Comparison of ENCODE assay signal across 23 cellular contexts in genomic region chr2:86686460-86686859, GRCh38. TPM values are rescaled to one million over a fixed set of nuclear protein-coding genes. Genes with fewer than 3 reads are reported as not detected.
DNase-seq lines count a peak whose midpoint lies in the region; ATAC-seq, FAIRE-seq and TF ChIP-seq lines count a peak whose summit lies in the region.
"Had no signal": no experiment of that assay in that cellular context is flagged by ENCODE, and none has a peak within 500 bp of the region (broad histone marks: within the 10 kb centered on the region; RNA-seq: fewer than 3 reads in every experiment).

No MANE protein-coding gene starts in this region.

- H3K4me1 ChIP-seq in A549 (no peaks in the 10 kb centered on the region), ascending aorta (no peaks in the 10 kb centered on the region)
- H3K4me1 ChIP-seq: BE2C; BLaER1 treated with 17β-estradiol and CSF1 and Interleukin-3, amounts not matched to agents 10 nM and 100 nM had no signal

- TF ChIP-seq CTCF in A549 (IDR thresholded peaks at IDR 0.05) (no peak), ascending aorta (IDR thresholded peaks at IDR 0.05) (no peak)

- ATAC-seq in A549 = no peak
- ATAC-seq in HG03097 (IDR thresholded peaks at IDR 0.05; ENCODE audit: low FRiP score, unreplicated experiment) = no peak
- ATAC-seq: GM12878, GM23338, HCT116 had no signal

- TF ChIP-seq EP300 in A549 (IDR thresholded peaks at IDR 0.05) = no peak

- no peaks in the 10 kb centered on the region for H3K36me3 ChIP-seq in ascending aorta
- H3K36me3 ChIP-seq: BE2C had no signal

- 81% methylated on average over 5 of the region's 5 CpGs for WGBS in A549 (ENCODE audit: missing lambda C conversion rate)

- no peak for TF ChIP-seq RAD21 in A549 (conservative IDR thresholded peaks at IDR 0.05 in 1 of 2, IDR thresholded peaks at IDR 0.05 in 1 of 2)

- DNase-seq in A549 (ENCODE audit: low read depth in 1 of 2, low spot score in 1 of 2) = no peak
- no peak for DNase-seq in stimulated activated CD4-positive, alpha-beta T cell treated with anti-CD3 and anti-CD28 coated beads, Interleukin-12 subunit alpha, Interleukin-12 subunit beta, amount 100 ng/mL, for 4 hours
- DNase-seq in ascending aorta (ENCODE audit: low spot score in 2 of 2) = no peak
- DNase-seq: ACHN; AML-193; BE2C; CD4-positive, alpha-beta T cell; CD8-positive, alpha-beta memory T cell; DMS 273 treated with DMSO at 0.1 percent for 48 hours; DMS79; EL; GDM1; H9; HFFc6 had no signal

- POLR2A ChIA-PET in A549 (lab: Yijun Ruan, JAX) = no interaction called here

- H3K27ac ChIP-seq in A549 (no peak overlapping the region), angular gyrus (ENCODE audit: low read depth, low read length) (peak overlapping the region; percentile 86), layer of hippocampus (ENCODE audit: low read depth, low read length) (peak overlapping the region; percentile 38), ascending aorta (no peak overlapping the region)
- H3K27ac ChIP-seq: BLaER1 treated with 17β-estradiol and CSF1 and Interleukin-3, amounts not matched to agents 10 nM and 100 nM had no signal

- FAIRE-seq in A549 (lab: Jason Lieb, UNC) = no peak
- FAIRE-seq: D721Med, GM12878, GM19239 had no signal

- H3K27me3 ChIP-seq in layer of hippocampus (ENCODE audit: control insufficient read depth, insufficient read depth, low read length) (no peaks in the 10 kb centered on the region), ascending aorta (no peaks in the 10 kb centered on the region)
- H3K27me3 ChIP-seq: BE2C; BLaER1 treated with 17β-estradiol and CSF1 and Interleukin-3, amounts not matched to agents 10 nM and 100 nM had no signal

- H3K9me3 ChIP-seq in A549 = peaks cover 3% of the 10 kb centered on the region; the same call in 1 of the 3 replicates
- no peaks in the 10 kb centered on the region for H3K9me3 ChIP-seq in ascending aorta
- H3K9me3 ChIP-seq: BE2C had no signal

- TF ChIP-seq POLR2A in A549 (IDR thresholded peaks at IDR 0.05; ENCODE audit: low read length) = no peak

- intact Hi-C loops in ascending aorta (cut with DNase I) = no loop called here

- no peak overlapping the region for H3K4me2 ChIP-seq in A549
- H3K4me2 ChIP-seq: BLaER1 treated with 17β-estradiol and CSF1 and Interleukin-3, amounts not matched to agents 10 nM and 100 nM; GM23338 had no signal

- CTCF ChIA-PET in A549 (lab: Yijun Ruan, JAX) = interaction anchor here (1.0 kb wide), 1 partner anchor 8 kb away, joined by 4 read pairs; no protein-coding TSS in a partner anchor

- H3K4me3 ChIP-seq in A549 (no peak overlapping the region), ascending aorta (no peak overlapping the region)
- H3K4me3 ChIP-seq: BLaER1 treated with 17β-estradiol and CSF1 and Interleukin-3, amounts not matched to agents 10 nM and 100 nM; GM12878; GM23338 had no signal

TF ChIP-seq in A549, 52 proteins besides CTCF, POLR2A, EP300 and RAD21:
- TF ChIP-seq ZC3H11A (IDR thresholded peaks at IDR 0.05) (peak; percentile 94), ESRRA (IDR thresholded peaks at IDR 0.05; ENCODE audit: borderline replicate concordance, low read length) (no peak)

RNA-seq across cellular contexts. Expression of gene RMND5A, which starts 33.6 kb away (rescaled TPM):
- polyA plus RNA-seq in A549 (2011; rRNA removed) (28.0 and 32.6 TPM in 2 replicates), A549 (2017; fragmentation: RNase III; extraction: RNeasy Plus Mini Kit Qiagen cat#74134 plus additional on column Dnase treatment) (9.9 to 10.5 TPM (median 10.3 TPM) in 3 replicates)
- 7.2 and 8.4 TPM in 2 replicates for polyA plus RNA-seq in A549 (2012; cell fraction: cytosol; rRNA removed)
- 3.4 and 7.1 TPM in 2 replicates for polyA plus RNA-seq in A549 (2012; cell fraction: nucleus; rRNA removed)
- 44.0 and 50.7 TPM in 2 replicates for polyA minus RNA-seq in A549 (2011; rRNA and poly(A)+ RNA removed)
- total RNA-seq in ascending aorta = 17.7 TPM

Comparison
In these comparisons a context has a peak if more than half of its experiments do, and no peak if none do; other contexts are left out.
1. H3K27ac ChIP-seq: peak in angular gyrus (single experiment) and layer of hippocampus (single experiment); none in A549 (0 of 2) and ascending aorta (0 of 2).